Comparison of ENCODE assay signal across 1 cellular context in the genomic region with DNA sequence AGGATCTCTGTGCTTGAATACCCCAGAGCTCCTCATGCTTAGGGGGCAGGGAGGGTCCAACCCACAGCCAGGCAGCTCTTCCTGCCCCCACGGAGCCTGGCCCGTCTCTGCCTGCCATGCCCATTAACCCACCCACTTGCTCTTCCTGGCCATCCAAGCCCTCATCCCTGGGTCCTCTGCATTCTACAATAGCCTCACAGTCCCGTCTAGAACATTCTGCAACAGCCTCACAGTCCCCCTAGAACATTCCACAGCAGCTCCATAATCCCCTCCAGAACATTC.
TF ChIP-seq lines count a peak whose summit lies in the region.

No MANE protein-coding gene starts in this region.

TF ChIP-seq in H1, 55 proteins besides CTCF, POLR2A, EP300 and RAD21:
- TF ChIP-seq KDM1A (IDR thresholded peaks at IDR 0.05; ENCODE audit: borderline replicate concordance, low read length) (no peak), SUZ12 (IDR thresholded peaks at IDR 0.05; ENCODE audit: low read length) (no peak), CBX5 (IDR thresholded peaks at IDR 0.05; ENCODE audit: low read depth, low read length) (no peak), SRF (IDR thresholded peaks at IDR 0.05; ENCODE audit: low read depth, low read length) (no peak), POLR2AphosphoS5 (IDR thresholded peaks at IDR 0.05; ENCODE audit: low read depth, low read length) (no peak), SIN3A (conservative IDR thresholded peaks at IDR 0.05 in 1 of 2, IDR thresholded peaks at IDR 0.05 in 1 of 2; ENCODE audit: low read depth in 1 of 2, low read length in 2 of 2) (no peak), TEAD4 (IDR thresholded peaks at IDR 0.05; ENCODE audit: low read depth, low read length) (no peak), SP2 (IDR thresholded peaks at IDR 0.05; ENCODE audit: low read length) (no peak)
TF ChIP-seq in H1: peak in this region for 0.
